27 cellular contexts compared by ENCODE assay signal in genomic region chr1:2101946-2102345, GRCh38.
"Had no signal": no experiment of that assay in that cellular context is flagged by ENCODE, and none has a peak within 500 bp of the region (broad histone marks: within the 10 kb centered on the region; RNA-seq: fewer than 3 reads in every experiment).

No MANE protein-coding gene starts in this region.

- ATAC-seq: foreskin keratinocyte; gastroesophageal sphincter; heart left ventricle; left colon; naive thymus-derived CD4-positive, alpha-beta T cell; psoas muscle; right cardiac atrium; stimulated activated memory B cell treated with anti-CD40 and anti-IgM and Interleukin-4, amounts not matched to agents 10 μg/mL and 1 μg/mL and 100 μg/mL, for 72 hours; stimulated activated naive CD8-positive, alpha-beta T cell treated with anti-CD3 and anti-CD28 coated beads, Interleukin-15, Interleukin-2, amounts not matched to agents 100 U/mL and 50 U/mL, for 24 hours had no signal

- H3K4me3 Mint-ChIP-seq: memory B cell; mesothelial cell of epicardium; naive thymus-derived CD4-positive, alpha-beta T cell; stimulated activated memory B cell treated with anti-CD40 and anti-IgM and Interleukin-4, amounts not matched to agents 10 μg/mL and 1 μg/mL and 100 μg/mL, for 72 hours had no signal

- H3K4me3 ChIP-seq: coronary artery, esophagus muscularis mucosa, gastroesophageal sphincter, heart left ventricle, hepatocyte, left ventricle myocardium inferior, lung, ovary, psoas muscle, sigmoid colon, testis, tibial artery, vagina had no signal

- H3K27ac Mint-ChIP-seq: memory B cell; mesothelial cell of epicardium; naive thymus-derived CD4-positive, alpha-beta T cell had no signal

- H3K4me1 ChIP-seq: esophagus muscularis mucosa, foreskin keratinocyte, gastroesophageal sphincter, psoas muscle, sigmoid colon, testis, tibial artery, vagina had no signal

- H3K27me3 ChIP-seq: foreskin keratinocyte, heart left ventricle, hepatocyte, ovary, sigmoid colon, testis, vagina had no signal

- H3K9me3 ChIP-seq: left ventricle myocardium inferior, ovary, psoas muscle, testis, vagina had no signal

- H3K27me3 Mint-ChIP-seq: memory B cell; naive thymus-derived CD4-positive, alpha-beta T cell; stimulated activated memory B cell treated with anti-CD40 and anti-IgM and Interleukin-4, amounts not matched to agents 10 μg/mL and 1 μg/mL and 100 μg/mL, for 72 hours had no signal

- H3K27ac ChIP-seq: coronary artery, esophagus muscularis mucosa, foreskin keratinocyte, gastroesophageal sphincter, heart left ventricle, hepatocyte, left ventricle myocardium inferior, ovary, psoas muscle, sigmoid colon, testis, tibial artery, vagina had no signal

- H3K4me2 ChIP-seq: hepatocyte had no signal

- DNase-seq: dermis blood vessel endothelial cell; effector memory CD4-positive, alpha-beta T cell; foreskin keratinocyte; left colon; naive thymus-derived CD4-positive, alpha-beta T cell; occipital lobe; ovary; sigmoid colon; stimulated activated CD4-positive, alpha-beta T cell treated with anti-CD3 and anti-CD28 coated beads, Interleukin-2, amount 100 ng/mL, for 24 hours; stimulated activated CD4-positive, alpha-beta T cell treated with anti-CD3 and anti-CD28 coated beads, Interleukin-4, amount 100 ng/mL, for 24 hours; stimulated activated naive CD8-positive, alpha-beta T cell treated with anti-CD3 and anti-CD28 coated beads, Interleukin-15, Interleukin-2, amounts not matched to agents 100 U/mL and 50 U/mL, for 24 hours; substantia nigra; testis; tibial artery had no signal

- H3K36me3 ChIP-seq: esophagus muscularis mucosa, gastroesophageal sphincter, heart left ventricle, left ventricle myocardium inferior, ovary, sigmoid colon, tibial artery, vagina had no signal
